In genomic region chr2:47798628-47799027, GRCh38 we compare ENCODE assay signal across 17 cellular contexts. TPM values are rescaled to one million over a fixed set of nuclear protein-coding genes. Genes with fewer than 3 reads are reported as not detected.
DNase-seq lines count a peak whose midpoint lies in the region; ATAC-seq and TF ChIP-seq lines count a peak whose summit lies in the region.
"Had no signal": no experiment of that assay in that cellular context is flagged by ENCODE, and none has a peak within 500 bp of the region (broad histone marks: within the 10 kb centered on the region; RNA-seq: fewer than 3 reads in every experiment).

No MANE protein-coding gene starts in this region.

- H3K27me3 Mint-ChIP-seq in activated CD4-positive, alpha-beta T cell treated with anti-CD3 and anti-CD28 coated beads for 36 hours, result no peaks in the 10 kb centered on the region
- H3K27me3 Mint-ChIP-seq in activated CD4-positive, alpha-beta T cell treated with anti-CD3 and anti-CD28 coated beads, Interleukin-2, amount 10 ng/mL, durations not matched to agents 7 days and 5 days, result no peaks in the 10 kb centered on the region
- H3K27me3 Mint-ChIP-seq in activated B cell treated with CpG ODN at 0.5 μM for 24 hours, result no peaks in the 10 kb centered on the region

- H3K36me3 Mint-ChIP-seq in activated CD4-positive, alpha-beta T cell treated with anti-CD3 and anti-CD28 coated beads for 36 hours (ENCODE audit: low read depth), result peaks cover 87% of the 10 kb centered on the region
- H3K36me3 Mint-ChIP-seq in activated CD4-positive, alpha-beta T cell treated with anti-CD3 and anti-CD28 coated beads, Interleukin-2, amount 10 ng/mL, durations not matched to agents 7 days and 5 days (ENCODE audit: low read depth), result peaks cover 84% of the 10 kb centered on the region
- peaks cover 83% of the 10 kb centered on the region for H3K36me3 Mint-ChIP-seq in activated B cell treated with CpG ODN at 0.5 μM for 24 hours (ENCODE audit: low read depth)

- no peak for TF ChIP-seq CTCF in activated B cell treated with CpG ODN at 0.5 μM for 24 hours (IDR thresholded peaks at IDR 0.05)
- no peak for TF ChIP-seq CTCF in lung (IDR thresholded peaks at IDR 0.05; ENCODE audit: control extremely low read depth, extremely low read depth)

- H3K9me3 ChIP-seq in lung (ENCODE audit: control insufficient read depth in 2 of 2, insufficient read depth in 1 of 2, low read length in 1 of 2), result peaks cover 0 to 5% of the 10 kb centered on the region in 2 donors
- H3K9me3 ChIP-seq: colonic mucosa, prostate gland had no signal

- peak overlapping the region; percentile 42 for H3K27ac Mint-ChIP-seq in activated CD4-positive, alpha-beta T cell treated with anti-CD3 and anti-CD28 coated beads for 36 hours
- no peak overlapping the region for H3K27ac Mint-ChIP-seq in activated CD4-positive, alpha-beta T cell treated with anti-CD3 and anti-CD28 coated beads, Interleukin-2, amount 10 ng/mL, durations not matched to agents 7 days and 5 days
- peak overlapping the region; percentile 13 for H3K27ac Mint-ChIP-seq in activated B cell treated with CpG ODN at 0.5 μM for 24 hours

- WGBS in lung, 2 donors, result 42 to 72% methylated on average over 6 of the region's 6 CpGs

- in situ Hi-C loops in KBM-7 (cut with MboI; ENCODE audit: low pct_unique_long_range_greater_than_20kb, low sequenced_read_pairs), result no loop called here

- CTCF ChIA-PET in activated CD4-positive, alpha-beta T cell treated with anti-CD3 and anti-CD28 coated beads for 36 hours (lab: Charles Lee), result no interaction called here
- CTCF ChIA-PET in activated CD4-positive, alpha-beta T cell treated with anti-CD3 and anti-CD28 coated beads, Interleukin-2, amount 10 ng/mL, durations not matched to agents 7 days and 5 days (lab: Charles Lee), result no interaction called here
- CTCF ChIA-PET in activated B cell treated with CpG ODN at 0.5 μM for 24 hours (lab: Charles Lee), result no interaction called here

- H3K4me3 Mint-ChIP-seq in activated CD4-positive, alpha-beta T cell treated with anti-CD3 and anti-CD28 coated beads for 36 hours, result no peak overlapping the region
- no peak overlapping the region for H3K4me3 Mint-ChIP-seq in activated CD4-positive, alpha-beta T cell treated with anti-CD3 and anti-CD28 coated beads, Interleukin-2, amount 10 ng/mL, durations not matched to agents 7 days and 5 days
- H3K4me3 Mint-ChIP-seq in activated B cell treated with CpG ODN at 0.5 μM for 24 hours, result no peak overlapping the region

- no peaks in the 10 kb centered on the region for H3K4me1 ChIP-seq in lung (ENCODE audit: control insufficient read depth in 2 of 2, insufficient read depth in 2 of 2, low read length in 2 of 2)
- H3K4me1 ChIP-seq: colonic mucosa, prostate gland had no signal

- H3K4me1 Mint-ChIP-seq in activated CD4-positive, alpha-beta T cell treated with anti-CD3 and anti-CD28 coated beads for 36 hours, result peaks cover 3% of the 10 kb centered on the region
- H3K4me1 Mint-ChIP-seq in activated CD4-positive, alpha-beta T cell treated with anti-CD3 and anti-CD28 coated beads, Interleukin-2, amount 10 ng/mL, durations not matched to agents 7 days and 5 days, result peaks cover 1% of the 10 kb centered on the region
- no peaks in the 10 kb centered on the region for H3K4me1 Mint-ChIP-seq in activated B cell treated with CpG ODN at 0.5 μM for 24 hours

- no peaks in the 10 kb centered on the region for H3K27me3 ChIP-seq in lung (ENCODE audit: control insufficient read depth, insufficient read depth)
- H3K27me3 ChIP-seq: colonic mucosa, heart right ventricle had no signal

- no peak for DNase-seq in activated CD4-positive, alpha-beta T cell treated with anti-CD3 and anti-CD28 coated beads for 36 hours
- DNase-seq in activated CD4-positive, alpha-beta T cell treated with anti-CD3 and anti-CD28 coated beads, Interleukin-2, amount 10 ng/mL, durations not matched to agents 7 days and 5 days, result no peak
- DNase-seq in KBM-7, result peak; percentile 82
- DNase-seq in activated B cell treated with CpG ODN at 0.5 μM for 24 hours, result no peak
- no peak for DNase-seq in lung (ENCODE audit: low spot score)
- DNase-seq in NCI-H524 (lab: John Stamatoyannopoulos, UW), result no peak
- DNase-seq in hepatic stellate cell (ENCODE audit: low spot score), result no peak
- no peak for DNase-seq in NCI-H2107 (lab: John Stamatoyannopoulos, UW)
- DNase-seq: aorta, colonic mucosa, GDM1, heart right ventricle, kidney, NCI-H1694 treated with DMSO at 0.1 percent for 48 hours, NCI-H510A treated with DMSO at 0.1 percent for 48 hours had no signal

- no peak overlapping the region for H3K4me3 ChIP-seq in lung
- H3K4me3 ChIP-seq: colonic mucosa, heart right ventricle, prostate gland had no signal

- POLR2A ChIA-PET in activated CD4-positive, alpha-beta T cell treated with anti-CD3 and anti-CD28 coated beads for 36 hours (lab: Charles Lee), result interaction anchor here (0.6 kb wide), 1 partner anchor 361 kb away, joined by 3 read pairs; no protein-coding TSS in a partner anchor
- POLR2A ChIA-PET in activated CD4-positive, alpha-beta T cell treated with anti-CD3 and anti-CD28 coated beads, Interleukin-2, amount 10 ng/mL, durations not matched to agents 7 days and 5 days (lab: Charles Lee), result no interaction called here
- POLR2A ChIA-PET in activated B cell treated with CpG ODN at 0.5 μM for 24 hours (lab: Charles Lee), result interaction anchor here (0.7 to 1.0 kb wide), 2 partner anchors 12 to 16 kb away, joined by 3 read pairs; partner anchors contain the start of gene MSH6

- intact Hi-C loops in activated CD4-positive, alpha-beta T cell treated with anti-CD3 and anti-CD28 coated beads for 36 hours (cut with DNase I, micrococcal nuclease), result no loop called here
- intact Hi-C loops in activated B cell treated with CpG ODN at 0.5 μM for 24 hours (cut with micrococcal nuclease), result loop anchor here (2.0 kb wide), 1 partner anchor 16 kb away; the partner anchor contains the start of gene MSH6

- H3K36me3 ChIP-seq in lung (ENCODE audit: control insufficient read depth in 2 of 2, insufficient read depth in 2 of 2, low read length in 2 of 2), result peaks cover 49 to 59% of the 10 kb centered on the region in 2 donors

- no peak for ATAC-seq in activated CD4-positive, alpha-beta T cell treated with anti-CD3 and anti-CD28 coated beads for 36 hours
- ATAC-seq in activated B cell treated with CpG ODN at 0.5 μM for 24 hours (ENCODE audit: low read depth) (no peak), lung (ENCODE audit: insufficient read depth, low FRiP score) (peak; percentile 41)

- H3K9me3 Mint-ChIP-seq in activated CD4-positive, alpha-beta T cell treated with anti-CD3 and anti-CD28 coated beads for 36 hours (ENCODE audit: low read depth), result peaks cover 9% of the 10 kb centered on the region
- peaks cover 7% of the 10 kb centered on the region for H3K9me3 Mint-ChIP-seq in activated CD4-positive, alpha-beta T cell treated with anti-CD3 and anti-CD28 coated beads, Interleukin-2, amount 10 ng/mL, durations not matched to agents 7 days and 5 days
- peaks cover 7% of the 10 kb centered on the region for H3K9me3 Mint-ChIP-seq in activated B cell treated with CpG ODN at 0.5 μM for 24 hours

- no peak overlapping the region for H3K27ac ChIP-seq in lung (ENCODE audit: low read depth in 1 of 2, low read length in 1 of 2)
- H3K27ac ChIP-seq: colonic mucosa, heart right ventricle, KMS-11, prostate gland had no signal

RNA-seq across cellular contexts. Expression of gene MSH6, which starts 15.7 kb away (rescaled TPM):
- total RNA-seq in activated CD4-positive, alpha-beta T cell treated with anti-CD3 and anti-CD28 coated beads for 36 hours, result 100 to 1,000 TPM; 119 to 166 TPM
- total RNA-seq in activated CD4-positive, alpha-beta T cell treated with anti-CD3 and anti-CD28 coated beads, Interleukin-2, amount 10 ng/mL, durations not matched to agents 7 days and 5 days, result 10 to 100 TPM; 87.7 to 92.9 TPM
- 40.6 and 42.1 TPM in 2 replicates for total RNA-seq in activated B cell treated with CpG ODN at 0.5 μM for 24 hours
- total RNA-seq in lung, result 10 to 100 TPM; 39.5 to 59.5 TPM
- 10 to 100 TPM in 1 of 2 donors, 1 to 10 TPM in 1; 8.8 to 14.9 TPM for polyA plus RNA-seq in lung
